Comparison of ENCODE assay signal across 2 cellular contexts in the genomic region with DNA sequence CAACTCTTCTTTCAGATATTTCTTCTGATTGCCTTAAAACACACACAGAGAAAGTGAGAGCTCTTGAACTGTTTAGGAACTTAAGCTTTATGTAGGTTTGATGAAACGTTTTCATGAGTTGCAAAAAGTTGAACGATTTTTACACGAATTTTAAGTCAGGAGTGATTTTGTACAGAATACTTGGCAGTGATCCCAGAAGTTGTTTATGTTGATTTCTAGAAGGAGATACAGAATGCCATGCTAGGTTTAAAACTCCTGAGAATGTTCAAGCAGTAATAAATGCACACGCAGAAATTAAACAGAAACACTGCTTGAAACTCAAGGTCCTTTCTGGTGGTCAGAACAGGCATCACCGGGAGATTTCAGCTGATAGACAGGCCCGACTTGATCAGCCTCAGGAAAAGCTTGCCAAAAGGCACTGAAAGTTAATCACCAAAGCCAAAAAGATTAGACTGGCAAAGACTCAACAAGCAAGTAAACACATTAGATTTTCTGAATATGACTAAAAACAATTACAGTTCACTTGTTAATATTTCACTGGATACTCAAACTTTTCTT.
TF ChIP-seq lines count a peak whose summit lies in the region.

No MANE protein-coding gene starts in this region.

TF ChIP-seq in SK-N-SH, 30 proteins besides CTCF, POLR2A, EP300 and RAD21:
- no peak for TF ChIP-seq GATA2 (CRISPR knock-in tag; IDR thresholded peaks at IDR 0.05)
- TF ChIP-seq ELF1 (IDR thresholded peaks at IDR 0.05), result no peak
- TF ChIP-seq, protein P1, sequence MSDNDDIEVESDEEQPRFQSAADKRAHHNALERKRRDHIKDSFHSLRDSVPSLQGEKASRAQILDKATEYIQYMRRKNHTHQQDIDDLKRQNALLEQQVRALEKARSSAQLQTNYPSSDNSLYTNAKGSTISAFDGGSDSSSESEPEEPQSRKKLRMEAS (IDR thresholded peaks at IDR 0.05; ENCODE audit: low read depth), result no peak
- no peak for TF ChIP-seq NRF1 (IDR thresholded peaks at IDR 0.05; ENCODE audit: low read depth, low read length)
- TF ChIP-seq JUND (IDR thresholded peaks at IDR 0.05), result no peak
- TF ChIP-seq SMC3 (IDR thresholded peaks at IDR 0.05; ENCODE audit: low read depth, low read length), result no peak
- no peak for TF ChIP-seq RFX5 (IDR thresholded peaks at IDR 0.05; ENCODE audit: low read length)
- TF ChIP-seq SIN3A (IDR thresholded peaks at IDR 0.05; ENCODE audit: borderline replicate concordance, low read depth, low read length), result no peak
- TF ChIP-seq FOXJ3 (CRISPR knock-in tag; IDR thresholded peaks at IDR 0.05), result no peak
- TF ChIP-seq RCOR1 (IDR thresholded peaks at IDR 0.05; ENCODE audit: low read length), result no peak

TF ChIP-seq in endothelial cell of umbilical vein, 7 proteins besides CTCF, POLR2A, EP300 and RAD21:
- no peak for TF ChIP-seq EZH2 (IDR thresholded peaks at IDR 0.05; ENCODE audit: borderline replicate concordance, low read depth, low read length, severe bottlenecking)
- TF ChIP-seq MYC (IDR thresholded peaks at IDR 0.05; ENCODE audit: low read depth, low read length), result no peak
- TF ChIP-seq FOS (IDR thresholded peaks at IDR 0.05; ENCODE audit: borderline replicate concordance, insufficient read depth, low read length), result no peak
- TF ChIP-seq, protein P1 (IDR thresholded peaks at IDR 0.05; ENCODE audit: insufficient read depth, insufficient read length), result no peak
- TF ChIP-seq JUN (IDR thresholded peaks at IDR 0.05; ENCODE audit: borderline replicate concordance, insufficient read depth, insufficient read length, low read depth), result no peak
- no peak for TF ChIP-seq GATA2 (IDR thresholded peaks at IDR 0.05; ENCODE audit: insufficient read depth, insufficient read length, low read depth, low read length)
- no peak for TF ChIP-seq POLR2AphosphoS5 (IDR thresholded peaks at IDR 0.05; ENCODE audit: insufficient read depth, low read depth, low read length)
